ENCODE assay signal across 13 cellular contexts in the genomic region with DNA sequence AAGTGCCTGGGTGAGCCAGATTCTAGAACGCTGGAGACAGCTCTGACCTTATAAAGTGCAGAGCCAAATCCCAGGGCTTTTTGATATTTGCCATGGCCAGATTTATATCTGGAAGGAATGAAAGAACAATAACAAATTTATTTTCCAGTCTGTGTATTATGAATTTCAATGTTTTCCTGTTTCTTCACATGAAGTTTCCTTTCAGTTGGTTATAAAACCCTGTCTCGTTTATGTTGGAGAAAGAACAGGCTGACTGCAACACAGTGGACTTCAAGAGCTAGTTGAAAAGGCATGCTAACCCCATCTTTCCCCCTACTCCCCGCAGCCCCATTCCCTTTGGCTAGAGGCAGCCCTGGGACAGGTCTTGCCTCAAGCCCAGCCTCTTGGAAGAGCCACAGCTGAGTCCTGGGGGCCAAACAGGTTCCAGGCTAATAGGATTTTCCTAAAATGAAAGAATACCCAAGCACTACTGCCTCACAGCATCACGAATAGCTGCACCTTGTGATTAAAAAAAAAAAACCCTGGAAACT. TPM values are rescaled to one million over a fixed set of nuclear protein-coding genes. Genes with fewer than 3 reads are reported as not detected.
DNase-seq lines count a peak whose midpoint lies in the region; ATAC-seq and TF ChIP-seq lines count a peak whose summit lies in the region.
"Had no signal": no experiment of that assay in that cellular context is flagged by ENCODE, and none has a peak within 500 bp of the region (broad histone marks: within the 10 kb centered on the region; RNA-seq: fewer than 3 reads in every experiment).

No MANE protein-coding gene starts in this region.

- DNase-seq in A673 (ENCODE audit: low spot score) (no peak), ascending aorta (ENCODE audit: low spot score in 2 of 2) (peak in 1 of 2 donors; percentile 62), right cardiac atrium (no peak), erythroblast (lab: John Stamatoyannopoulos, UW) (no peak), T-helper 9 cell (no peak)
- no peak for DNase-seq in activated naive CD4-positive, alpha-beta T cell (lab: John Stamatoyannopoulos, UW)
- DNase-seq: activated CD4-positive, alpha-beta T cell treated with anti-CD3 and anti-CD28 coated beads for 48 hours; DMS79; Karpas-422 had no signal

- H3K4me3 ChIP-seq in A673 (ENCODE audit: low read depth, low read length, poor library complexity, severe bottlenecking) (peak overlapping the region; percentile 59), ascending aorta (peak overlapping the region; percentile 53 to 75), right cardiac atrium (ENCODE audit: low read length) (peak overlapping the region; percentile 87), rectal smooth muscle tissue (ENCODE audit: low read length) (peak overlapping the region; percentile 69)

- TF ChIP-seq POLR2A in erythroblast (IDR thresholded peaks at IDR 0.05; ENCODE audit: low read length), result no peak

- TF ChIP-seq CTCF in A673 (conservative IDR thresholded peaks at IDR 0.05; ENCODE audit: low read depth, low read length), result no peak
- no peak for TF ChIP-seq CTCF in ascending aorta (IDR thresholded peaks at IDR 0.05)

- peaks cover 12% of the 10 kb centered on the region for H3K4me1 Mint-ChIP-seq in stimulated activated memory B cell treated with anti-CD40 and anti-IgM and Interleukin-4, amounts not matched to agents 10 μg/mL and 1 μg/mL and 100 μg/mL, for 72 hours

- peaks cover 59% of the 10 kb centered on the region for H3K27me3 Mint-ChIP-seq in stimulated activated memory B cell treated with anti-CD40 and anti-IgM and Interleukin-4, amounts not matched to agents 10 μg/mL and 1 μg/mL and 100 μg/mL, for 72 hours

- no peaks in the 10 kb centered on the region for H3K36me3 ChIP-seq in A673 (ENCODE audit: insufficient read depth, low read length, poor library complexity, severe bottlenecking)
- H3K36me3 ChIP-seq in ascending aorta, result peaks cover 9 to 18% of the 10 kb centered on the region in 2 donors
- no peaks in the 10 kb centered on the region for H3K36me3 ChIP-seq in rectal smooth muscle tissue (ENCODE audit: control insufficient read depth, insufficient read depth, low read length)

- CTCF ChIA-PET in A673 (lab: Charles Lee), result interaction anchor here (0.7 kb wide), 1 partner anchor 51 kb away, joined by 5 read pairs; no protein-coding TSS in a partner anchor

- intact Hi-C loops in A673 (cut with micrococcal nuclease; ENCODE audit: unreplicated experiment), result no loop called here
- intact Hi-C loops in ascending aorta (cut with DNase I), result loop anchor here (2.0 kb wide), 3 partner anchors 35 to 109 kb away; no protein-coding TSS in a partner anchor
- intact Hi-C loops in right cardiac atrium (cut with DNase I), result no loop called here

- no TSS peak for BruUV-seq in A673 (replicated peaks; lab: Mats Ljungman, UMichigan)

- H3K27ac ChIP-seq in A673 (ENCODE audit: low read depth, low read length, poor library complexity, severe bottlenecking) (no peak overlapping the region), ascending aorta (peak overlapping the region; percentile 79 to 89), right cardiac atrium (ENCODE audit: low read length) (peak overlapping the region; percentile 76), rectal smooth muscle tissue (ENCODE audit: low read depth, low read length) (peak overlapping the region; percentile 56)

- peaks cover 13% of the 10 kb centered on the region for H3K4me1 ChIP-seq in A673 (ENCODE audit: insufficient read depth, low read length, poor library complexity, severe bottlenecking)
- H3K4me1 ChIP-seq in ascending aorta, result peaks cover 11 to 35% of the 10 kb centered on the region in 2 donors
- no peaks in the 10 kb centered on the region for H3K4me1 ChIP-seq in right cardiac atrium (ENCODE audit: control insufficient read depth, insufficient read depth, low read length)
- peaks cover 4% of the 10 kb centered on the region for H3K4me1 ChIP-seq in rectal smooth muscle tissue (ENCODE audit: control insufficient read depth, insufficient read depth, low read length)

- WGBS in right cardiac atrium, result 32% methylated on average over 4 of the region's 4 CpGs

- H3K4me3 Mint-ChIP-seq in stimulated activated memory B cell treated with anti-CD40 and anti-IgM and Interleukin-4, amounts not matched to agents 10 μg/mL and 1 μg/mL and 100 μg/mL, for 72 hours, result no peak overlapping the region

- H3K27me3 ChIP-seq in A673 (replicated peaks; ENCODE audit: insufficient read depth, low read depth, low read length, poor library complexity) (peaks cover 11% of the 10 kb centered on the region), ascending aorta (no peaks in the 10 kb centered on the region), right cardiac atrium (ENCODE audit: control insufficient read depth, insufficient read depth) (no peaks in the 10 kb centered on the region), rectal smooth muscle tissue (ENCODE audit: control insufficient read depth, insufficient read depth, low read length) (no peaks in the 10 kb centered on the region)

- ATAC-seq in right cardiac atrium, result no peak
- no peak for ATAC-seq in stimulated activated memory B cell treated with anti-CD40 and anti-IgM and Interleukin-4, amounts not matched to agents 10 μg/mL and 1 μg/mL and 100 μg/mL, for 72 hours
- ATAC-seq: left lobe of liver had no signal

- H3K9ac ChIP-seq in rectal smooth muscle tissue (ENCODE audit: low read length), result no peak overlapping the region

- POLR2A ChIA-PET in A673 (lab: Charles Lee; ENCODE audit: low non-redundant PET), result interaction anchor here (0.5 kb wide), 1 partner anchor 9 kb away, joined by 3 read pairs; no protein-coding TSS in a partner anchor

- no peak overlapping the region for H3K27ac Mint-ChIP-seq in stimulated activated memory B cell treated with anti-CD40 and anti-IgM and Interleukin-4, amounts not matched to agents 10 μg/mL and 1 μg/mL and 100 μg/mL, for 72 hours

- H3K9me3 ChIP-seq in A673 (ENCODE audit: low read depth, low read length, poor library complexity, severe bottlenecking), result no peaks in the 10 kb centered on the region
- no peaks in the 10 kb centered on the region for H3K9me3 ChIP-seq in ascending aorta
- no peaks in the 10 kb centered on the region for H3K9me3 ChIP-seq in right cardiac atrium (ENCODE audit: control insufficient read depth, low read length)

- no peaks in the 10 kb centered on the region for H3K36me3 Mint-ChIP-seq in stimulated activated memory B cell treated with anti-CD40 and anti-IgM and Interleukin-4, amounts not matched to agents 10 μg/mL and 1 μg/mL and 100 μg/mL, for 72 hours

- H3K9me3 Mint-ChIP-seq in stimulated activated memory B cell treated with anti-CD40 and anti-IgM and Interleukin-4, amounts not matched to agents 10 μg/mL and 1 μg/mL and 100 μg/mL, for 72 hours, result no peaks in the 10 kb centered on the region
- H3K9me3 Mint-ChIP-seq: central memory CD8-positive, alpha-beta T cell had no signal

RNA-seq across cellular contexts. Expression of gene FBLN5, which starts 1.7 kb away (rescaled TPM):
- total RNA-seq in A673 (2021), result 10.7 and 15.7 TPM in 2 replicates
- total RNA-seq in ascending aorta, result 280 TPM
- total RNA-seq in right cardiac atrium, result 100 to 1,000 TPM in 3 of 4 donors, 10 to 100 TPM in 1; 99.7 to 173 (median 152) TPM
- polyA plus RNA-seq in right cardiac atrium, result 122 TPM
